1 cellular context compared by ENCODE assay signal in genomic region chr4:186191266-186192067, GRCh38.
A peak's percentile ranks its signal among the peaks of the same experiment; 100 is the strongest.
TF ChIP-seq lines count a peak whose summit lies in the region.

Gene CYP4V2 (plus strand): TSS chr4:186191567. CDS start chr4:186191824, 257 bp downstream.

TF ChIP-seq in K562, 482 proteins besides CTCF, POLR2A, EP300 and RAD21 (continued from another document and continues in another):
- TF ChIP-seq ZNF280A (IDR thresholded peaks at IDR 0.05; ENCODE audit: low read depth, partially characterized antibody) (no peak), ETV1 (tag; conservative IDR thresholded peaks at IDR 0.05; ENCODE audit: low read depth) (peak; percentile 100), HDAC3 (IDR thresholded peaks at IDR 0.05; ENCODE audit: borderline replicate concordance, partially characterized antibody) (no peak), GTF2F1 (IDR thresholded peaks at IDR 0.05; ENCODE audit: low read depth, low read length) (0 out of 2 replicates have a peak, but pooled peaks have one; percentile 20), RB1 (IDR thresholded peaks at IDR 0.05; ENCODE audit: low read depth) (peak; percentile 95), ZNF592 (IDR thresholded peaks at IDR 0.05) (peak; percentile 76), GATAD2A (IDR thresholded peaks at IDR 0.05) (no peak), C11orf30 (IDR thresholded peaks at IDR 0.05; ENCODE audit: low read depth) (0 out of 2 replicates have a peak, but pooled peaks have one; percentile 35), CREB3 (tag; conservative IDR thresholded peaks at IDR 0.05; ENCODE audit: low read depth) (no peak), PML (IDR thresholded peaks at IDR 0.05; ENCODE audit: low read length) (peak; percentile 52; the same call in 1 of the 2 replicates), ZNF23 (CRISPR knock-in tag; IDR thresholded peaks at IDR 0.05) (no peak), ZNF143 (CRISPR knock-in tag; IDR thresholded peaks at IDR 0.05) (no peak), SIN3A (IDR thresholded peaks at IDR 0.05; ENCODE audit: borderline replicate concordance in 2 of 2, control insufficient read depth in 1 of 2, low read depth in 2 of 2, low read length in 2 of 2) (peak; percentile 29 to 65; a peak in 2 of 4 replicates), ELF4 (CRISPR knock-in tag; IDR thresholded peaks at IDR 0.05) (no peak), ETV5 (CRISPR knock-in tag; IDR thresholded peaks at IDR 0.05; ENCODE audit: low read depth) (peak; percentile 100), L3MBTL2 (IDR thresholded peaks at IDR 0.05) (peak; percentile 69; the same call in 1 of the 2 replicates), ZNF12 (CRISPR knock-in tag; IDR thresholded peaks at IDR 0.05) (no peak), ARID4B (CRISPR knock-in tag; IDR thresholded peaks at IDR 0.05) (peak; percentile 51; the same call in 1 of the 2 replicates), POU5F1 (IDR thresholded peaks at IDR 0.05; ENCODE audit: borderline replicate concordance, low read depth, low read length, partially characterized antibody) (no peak), HIVEP1 (CRISPR knock-in tag; IDR thresholded peaks at IDR 0.05) (no peak), ZNF384 (IDR thresholded peaks at IDR 0.05; ENCODE audit: low read depth, low read length) (no peak), ZNF707 (CRISPR knock-in tag; conservative IDR thresholded peaks at IDR 0.05) (no peak), MITF (IDR thresholded peaks at IDR 0.05) (0 out of 2 replicates have a peak, but pooled peaks have one; percentile 6), PHF20 (IDR thresholded peaks at IDR 0.05; ENCODE audit: partially characterized antibody) (peak; percentile 72), TGIF2 (CRISPR knock-in tag; IDR thresholded peaks at IDR 0.05) (no peak; the same call in none of the 2 replicates), FOXK2 (conservative IDR thresholded peaks at IDR 0.05 in 1 of 2, IDR thresholded peaks at IDR 0.05 in 1 of 2; ENCODE audit: low read depth in 2 of 2) (peak in 1 of 2 experiments; percentile 45; a peak in 1 of 4 replicates), MECOM (CRISPR knock-in tag; IDR thresholded peaks at IDR 0.05) (no peak), ZC3H8 (IDR thresholded peaks at IDR 0.05) (no peak), ZNF395 (CRISPR knock-in tag; IDR thresholded peaks at IDR 0.05) (no peak; the same call in 1 of the 2 replicates), OTX1 (CRISPR knock-in tag; IDR thresholded peaks at IDR 0.05) (no peak), BMI1 (IDR thresholded peaks at IDR 0.05; ENCODE audit: low read length) (no peak), GABPB2 (CRISPR knock-in tag; conservative IDR thresholded peaks at IDR 0.05) (no peak), NFIC (IDR thresholded peaks at IDR 0.05) (peak; percentile 26; the same call in 1 of the 2 replicates), ZNF431 (CRISPR knock-in tag; IDR thresholded peaks at IDR 0.05) (peak; percentile 75), AFF1 (IDR thresholded peaks at IDR 0.05; ENCODE audit: low read depth in 1 of 2, partially characterized antibody in 2 of 2) (no peak), ATF4 (CRISPR knock-in tag; IDR thresholded peaks at IDR 0.05) (no peak), ATF7 (IDR thresholded peaks at IDR 0.05) (peak; percentile 77), ZNF740 (CRISPR knock-in tag; IDR thresholded peaks at IDR 0.05) (no peak), ZNF740 (tag; IDR thresholded peaks at IDR 0.05) (no peak), RBM39 (optimal IDR thresholded peaks at IDR 0.05; ENCODE audit: low read depth, low read length) (no peak), E2F3 (CRISPR knock-in tag; IDR thresholded peaks at IDR 0.05) (peak; percentile 94), DACH1 (IDR thresholded peaks at IDR 0.05; ENCODE audit: partially characterized antibody) (no peak), GTF2E2 (tag; IDR thresholded peaks at IDR 0.05) (peak; percentile 86; the same call in 1 of the 2 replicates)
